8 cellular contexts compared by ENCODE assay signal in genomic region chr6:41682056-41682477, GRCh38. TPM values are rescaled to one million over a fixed set of nuclear protein-coding genes. Genes with fewer than 3 reads are reported as not detected.
DNase-seq lines count a peak whose midpoint lies in the region; ATAC-seq, FAIRE-seq and TF ChIP-seq lines count a peak whose summit lies in the region.

No MANE protein-coding gene starts in this region.

- DNase-seq in GM04503 (ENCODE audit: low read depth) (peak; percentile 40), NCI-H526 (lab: John Stamatoyannopoulos, UW) (peak; percentile 89 to 96), colonic mucosa (peak; percentile 91), HepG2 (ENCODE audit: low spot score) (peak; percentile 86)
- DNase-seq in activated CD4-positive, alpha-beta T cell treated with anti-CD3 and anti-CD28 coated beads for 48 hours: peak; percentile 87
- DNase-seq in stimulated activated CD4-positive, alpha-beta T cell treated with anti-CD3 and anti-CD28 coated beads, Interleukin-4, amount 100 ng/mL, for 4 hours: peak; percentile 59 to 69

- H4K20me1 ChIP-seq in HepG2 (ENCODE audit: insufficient read depth, low read length): no peaks in the 10 kb centered on the region

- H3K4me2 ChIP-seq in HepG2 (ENCODE audit: low read depth, low read length): peak overlapping the region; percentile 52

- peak; percentile 58 for ATAC-seq in HG03280 (IDR thresholded peaks at IDR 0.05; ENCODE audit: unreplicated experiment)
- ATAC-seq in HepG2: peak; percentile 90
- ATAC-seq in HG02571 (IDR thresholded peaks at IDR 0.05; ENCODE audit: unreplicated experiment): no peak

- H3K27me3 ChIP-seq in colonic mucosa (no peaks in the 10 kb centered on the region), HepG2 (ENCODE audit: control insufficient read depth in 1 of 2, insufficient read depth in 2 of 2, low read length in 2 of 2) (peaks cover 7 to 33% of the 10 kb centered on the region in 2 experiments; a peak in 4 of 5 replicates)

- no peak overlapping the region for H3K9ac ChIP-seq in colonic mucosa (ENCODE audit: low read depth in 2 of 2, low read length in 2 of 2)
- no peak overlapping the region for H3K9ac ChIP-seq in HepG2 (ENCODE audit: insufficient read depth, low read depth, low read length)

- H2AFZ ChIP-seq in HepG2 (ENCODE audit: low read length): no peak overlapping the region

- H3K4me1 ChIP-seq in colonic mucosa (peaks cover 5% of the 10 kb centered on the region), HepG2 (ENCODE audit: insufficient read depth, low read length) (peaks cover 34% of the 10 kb centered on the region)

- TF ChIP-seq CTCF in colonic mucosa (IDR thresholded peaks at IDR 0.05) (peak; percentile 66), HepG2 (CRISPR knock-in tag; IDR thresholded peaks at IDR 0.05) (peak; percentile 98)

- H3K4me3 ChIP-seq in colonic mucosa (no peak overlapping the region), HepG2 (replicated peaks in 1 of 3; ENCODE audit: insufficient read depth in 1 of 3, low read depth in 2 of 3, low read length in 3 of 3) (no peak overlapping the region)

- TF ChIP-seq EP300 in HepG2 (IDR thresholded peaks at IDR 0.05; ENCODE audit: low read depth in 2 of 2, low read length in 2 of 2): peak in 1 of 2 experiments; percentile 15; a peak in 1 of 4 replicates
- TF ChIP-seq EP300 in HepG2 (CRISPR knock-in tag; IDR thresholded peaks at IDR 0.05; ENCODE audit: borderline replicate concordance): no peak

- H3K27ac ChIP-seq in colonic mucosa: no peak overlapping the region
- no peak overlapping the region for H3K27ac ChIP-seq in HepG2 (ENCODE audit: extremely low read length, insufficient read depth, low read length)

- TF ChIP-seq POLR2A in HepG2 (IDR thresholded peaks at IDR 0.05; ENCODE audit: insufficient read depth in 1 of 2, low read depth in 2 of 2, low read length in 2 of 2): no peak

- CTCF ChIA-PET in HepG2 (lab: Yijun Ruan, JAX; ENCODE audit: low intra/inter-chr PET ratio, low total read pairs): interaction anchor here (0.8 to 6.0 kb wide), 7 partner anchors 75 to 403 kb away, joined by 3 to 154 read pairs (median 4); no protein-coding TSS in a partner anchor

- H3K36me3 ChIP-seq in colonic mucosa (no peaks in the 10 kb centered on the region), HepG2 (replicated peaks in 1 of 2; ENCODE audit: control insufficient read depth in 1 of 2, insufficient read depth in 2 of 2, low read length in 2 of 2) (no peaks in the 10 kb centered on the region)

- 0% methylated on average over 6 of the region's 9 CpGs for WGBS in HepG2 (ENCODE audit: low lambda C conversion rate)

- peak; percentile 96 for TF ChIP-seq RAD21 in HepG2 (CRISPR knock-in tag; IDR thresholded peaks at IDR 0.05)

- no peaks in the 10 kb centered on the region for H3K79me2 ChIP-seq in HepG2 (ENCODE audit: insufficient read depth, low read length)

- intact Hi-C loops in colonic mucosa (cut with DNase I): loop anchor here (1.0 to 2.0 kb wide), 2 partner anchors 79 to 313 kb away; no protein-coding TSS in a partner anchor
- intact Hi-C loops in HepG2 (cut with micrococcal nuclease; ENCODE audit: unreplicated experiment): loop anchor here (1.0 to 5.0 kb wide), 4 partner anchors 79 to 375 kb away; no protein-coding TSS in a partner anchor

- POLR2A ChIA-PET in HepG2 (lab: Yijun Ruan, JAX): interaction anchor here (0.9 kb wide), 1 partner anchor 80 kb away, joined by 3 read pairs; no protein-coding TSS in a partner anchor

- in situ Hi-C loops in HepG2 (cut with HindIII; ENCODE audit: extremely low pct_ligation_motif_present, low pct_unique_long_range_greater_than_20kb): loop anchor here (5.0 kb wide), 3 partner anchors 80 to 310 kb away; no protein-coding TSS in a partner anchor

- no peaks in the 10 kb centered on the region for H3K9me3 ChIP-seq in colonic mucosa
- no peaks in the 10 kb centered on the region for H3K9me3 ChIP-seq in HepG2 (ENCODE audit: low read length)

- peak; percentile 95 for FAIRE-seq in HepG2 (lab: Jason Lieb, UNC)

- no TSS peak for BruUV-seq in HepG2 (replicated peaks; lab: Mats Ljungman, UMichigan)

TF ChIP-seq in HepG2, 621 proteins besides CTCF, POLR2A, EP300 and RAD21 (continues in another document):
- TF ChIP-seq ZBTB43 (CRISPR knock-in tag; conservative IDR thresholded peaks at IDR 0.05): no peak
- no peak for TF ChIP-seq ETV6 (CRISPR knock-in tag; conservative IDR thresholded peaks at IDR 0.05)
- TF ChIP-seq THAP7 (CRISPR knock-in tag; IDR thresholded peaks at IDR 0.05): no peak
- no peak for TF ChIP-seq TERF1 (CRISPR knock-in tag; IDR thresholded peaks at IDR 0.05)

RNA-seq across cellular contexts. Expression of gene MDFI, which starts 43.8 kb away (rescaled TPM):
- 1 to 10 TPM; 1.1 to 1.9 TPM for total RNA-seq in colonic mucosa
- total RNA-seq in HepG2 (2016; rRNA removed; fragmentation: Illumina TruSeq; extraction: Trizol): not detected in 2 replicates
- total RNA-seq in HepG2 (2016; cell fraction: cytosol; rRNA removed; fragmentation: Illumina TruSeq; extraction: Trizol; ENCODE audit: low read depth): not detected in 2 replicates
- not detected in 2 replicates for total RNA-seq in HepG2 (2016; cell fraction: insoluble cytoplasmic fraction; rRNA removed; fragmentation: Illumina TruSeq; extraction: Trizol)
- total RNA-seq in HepG2 (2016; cell fraction: membrane; rRNA removed; fragmentation: Illumina TruSeq; extraction: Trizol): not detected in 2 replicates
- total RNA-seq in HepG2 (2016; cell fraction: nucleus; rRNA removed; fragmentation: Illumina TruSeq; extraction: Trizol): not detected in 2 replicates
- 0.28 and 0.30 TPM in 2 replicates for polyA plus RNA-seq in HepG2 (2011; rRNA removed)
- polyA plus RNA-seq in HepG2 (2011; cell fraction: cytosol; rRNA removed): 0.38 and 0.42 TPM in 2 replicates
- polyA plus RNA-seq in HepG2 (2011; cell fraction: nucleus; rRNA removed): 0.23 and 0.29 TPM in 2 replicates
- 0.19 TPM in 1 of 2 replicates, not detected in the other for polyA plus RNA-seq in HepG2 (2012)
- polyA plus RNA-seq in HepG2 (2016; cell fraction: cytosol; fragmentation: Illumina TruSeq; extraction: Trizol; ENCODE audit: low read depth): 0.57 TPM in 1 of 2 replicates, not detected in the other
- polyA plus RNA-seq in HepG2 (2016; cell fraction: insoluble cytoplasmic fraction; fragmentation: Illumina TruSeq; extraction: Trizol; ENCODE audit: low read depth): not detected in 2 replicates
- not detected in 2 replicates for polyA plus RNA-seq in HepG2 (2016; cell fraction: membrane; fragmentation: Illumina TruSeq; extraction: Trizol; ENCODE audit: low read depth)
- not detected in 2 replicates for polyA plus RNA-seq in HepG2 (2016; cell fraction: nucleus; fragmentation: Illumina TruSeq; extraction: Trizol; ENCODE audit: insufficient read depth, low read depth)
- 0.18 TPM in 1 of 2 replicates, not detected in the other for polyA minus RNA-seq in HepG2 (2011; rRNA and poly(A)+ RNA removed; ENCODE audit: low replicate concordance)
- polyA minus RNA-seq in HepG2 (2011; cell fraction: cytosol; rRNA and poly(A)+ RNA removed): not detected in 2 replicates
- polyA minus RNA-seq in HepG2 (2011; cell fraction: nucleus; rRNA and poly(A)+ RNA removed): not detected in 2 replicates

RNA-seq across cellular contexts. Expression of gene TFEB, which starts 53.3 kb away (rescaled TPM):
- total RNA-seq in colonic mucosa: 10 to 100 TPM; 16.9 to 21.7 TPM
- 12.8 and 13.3 TPM in 2 replicates for total RNA-seq in HepG2 (2016; rRNA removed; fragmentation: Illumina TruSeq; extraction: Trizol)
- 7.3 and 10.0 TPM in 2 replicates for total RNA-seq in HepG2 (2016; cell fraction: cytosol; rRNA removed; fragmentation: Illumina TruSeq; extraction: Trizol; ENCODE audit: low read depth)
- 10.9 and 15.1 TPM in 2 replicates for total RNA-seq in HepG2 (2016; cell fraction: insoluble cytoplasmic fraction; rRNA removed; fragmentation: Illumina TruSeq; extraction: Trizol)
- total RNA-seq in HepG2 (2016; cell fraction: membrane; rRNA removed; fragmentation: Illumina TruSeq; extraction: Trizol): 15.3 and 15.8 TPM in 2 replicates
- total RNA-seq in HepG2 (2016; cell fraction: nucleus; rRNA removed; fragmentation: Illumina TruSeq; extraction: Trizol): 9.0 and 11.5 TPM in 2 replicates
- 18.7 and 21.6 TPM in 2 replicates for polyA plus RNA-seq in HepG2 (2011; rRNA removed)
- 7.6 and 16.3 TPM in 2 replicates for polyA plus RNA-seq in HepG2 (2011; cell fraction: cytosol; rRNA removed)
- polyA plus RNA-seq in HepG2 (2011; cell fraction: nucleus; rRNA removed): 14.8 and 19.8 TPM in 2 replicates
- 4.8 and 7.7 TPM in 2 replicates for polyA plus RNA-seq in HepG2 (2012)
- polyA plus RNA-seq in HepG2 (2016; cell fraction: cytosol; fragmentation: Illumina TruSeq; extraction: Trizol; ENCODE audit: low read depth): 8.4 and 9.0 TPM in 2 replicates
- 13.2 and 14.2 TPM in 2 replicates for polyA plus RNA-seq in HepG2 (2016; cell fraction: insoluble cytoplasmic fraction; fragmentation: Illumina TruSeq; extraction: Trizol; ENCODE audit: low read depth)
- polyA plus RNA-seq in HepG2 (2016; cell fraction: membrane; fragmentation: Illumina TruSeq; extraction: Trizol; ENCODE audit: low read depth): 12.3 and 14.8 TPM in 2 replicates
- 26.4 and 27.9 TPM in 2 replicates for polyA plus RNA-seq in HepG2 (2016; cell fraction: nucleus; fragmentation: Illumina TruSeq; extraction: Trizol; ENCODE audit: insufficient read depth, low read depth)
- 22.8 and 39.7 TPM in 2 replicates for polyA minus RNA-seq in HepG2 (2011; rRNA and poly(A)+ RNA removed; ENCODE audit: low replicate concordance)
- 9.2 and 12.8 TPM in 2 replicates for polyA minus RNA-seq in HepG2 (2011; cell fraction: cytosol; rRNA and poly(A)+ RNA removed)
- polyA minus RNA-seq in HepG2 (2011; cell fraction: nucleus; rRNA and poly(A)+ RNA removed): 9.1 and 10.8 TPM in 2 replicates

Comparison
In these comparisons a context has a peak if more than half of its experiments do, and no peak if none do; other contexts are left out.
1. DNase-seq: peak in every context shown above with its lines; median percentile 92 in NCI-H526; 91 in colonic mucosa; 87 in activated CD4-positive, alpha-beta T cell treated with anti-CD3 and anti-CD28 coated beads for 48 hours; 86 in HepG2; 64 in stimulated activated CD4-positive, alpha-beta T cell treated with anti-CD3 and anti-CD28 coated beads, Interleukin-4, amount 100 ng/mL, for 4 hours; 40 in GM04503.